1 cellular context compared by ENCODE assay signal in the genomic region with DNA sequence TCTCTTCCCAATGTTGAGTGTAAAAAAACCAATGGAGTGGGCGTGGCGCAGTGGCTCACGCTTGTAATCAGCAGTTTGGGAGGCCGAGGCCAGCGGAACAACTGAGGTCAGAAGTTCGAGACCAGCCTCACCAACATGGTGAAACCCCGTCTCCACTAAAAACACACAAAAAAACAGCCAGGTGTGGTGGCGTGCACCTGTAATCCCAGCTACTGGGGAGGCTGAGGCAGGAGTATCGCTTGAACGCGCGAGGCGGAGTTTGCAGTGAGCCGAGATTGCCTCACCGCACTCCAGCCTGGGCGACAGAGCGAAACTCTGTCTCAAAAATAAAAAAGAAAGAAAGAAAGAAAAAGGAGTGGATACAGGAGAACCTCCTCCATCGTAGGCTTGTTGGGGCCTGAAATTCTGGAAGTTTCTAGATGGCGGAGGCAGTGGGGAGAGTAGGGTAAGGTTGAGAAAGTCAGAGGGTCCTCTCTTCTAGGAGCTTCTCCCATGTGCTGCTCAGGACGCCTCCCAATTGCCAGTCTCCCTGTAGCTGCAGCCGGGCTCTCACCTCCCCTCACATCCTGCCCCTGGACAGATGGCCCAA.
TF ChIP-seq lines count a peak whose summit lies in the region.

No MANE protein-coding gene starts in this region.

TF ChIP-seq in liver, 16 proteins besides CTCF, POLR2A, EP300 and RAD21 (continued from another document):
- TF ChIP-seq EGR1 (IDR thresholded peaks at IDR 0.05; ENCODE audit: low read depth in 2 of 2) (no peak), RXRA (IDR thresholded peaks at IDR 0.05) (no peak), TAF1 (conservative IDR thresholded peaks at IDR 0.05) (no peak)
